In the genomic region with DNA sequence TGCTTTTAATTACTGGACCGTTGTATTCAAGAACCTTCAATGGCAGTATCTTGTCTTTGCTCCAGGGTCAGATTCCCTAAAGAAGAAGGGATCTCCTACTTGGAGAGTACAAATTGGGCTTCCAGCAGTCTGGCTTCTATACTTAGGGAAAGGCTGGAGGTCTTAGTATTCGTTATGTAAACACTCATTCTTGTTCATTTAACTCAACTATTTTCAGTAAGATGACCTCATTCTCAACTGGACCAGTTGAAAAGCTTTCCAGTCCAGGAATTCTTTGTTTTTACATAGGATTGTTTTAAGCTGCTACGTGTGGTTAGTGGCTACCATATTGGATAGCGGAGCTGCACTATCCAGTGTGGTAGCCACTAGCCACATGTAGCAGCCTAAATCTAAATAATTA, we compare ENCODE assay signal across 20 cellular contexts. TPM values are rescaled to one million over a fixed set of nuclear protein-coding genes. Genes with fewer than 3 reads are reported as not detected.
DNase-seq lines count a peak whose midpoint lies in the region; ATAC-seq and TF ChIP-seq lines count a peak whose summit lies in the region.
"Had no signal": no experiment of that assay in that cellular context is flagged by ENCODE, and none has a peak within 500 bp of the region (broad histone marks: within the 10 kb centered on the region; RNA-seq: fewer than 3 reads in every experiment).

No MANE protein-coding gene starts in this region.

- no peak overlapping the region for H4K5ac ChIP-seq in IMR-90 (ENCODE audit: low read depth, low read length)

- H4K91ac ChIP-seq in IMR-90 (ENCODE audit: insufficient read depth, low read depth, low read length) = no peak overlapping the region

- H3K36me3 Mint-ChIP-seq in chondrocyte (ENCODE audit: low read depth) = no peaks in the 10 kb centered on the region
- peaks cover 10% of the 10 kb centered on the region for H3K36me3 Mint-ChIP-seq in nephron (ENCODE audit: low read depth)

- H3K23ac ChIP-seq in IMR-90 (ENCODE audit: low read depth, low read length) = no peak overlapping the region

- H2AFZ ChIP-seq in IMR-90 (replicated peaks; ENCODE audit: low read length, poor library complexity) = no peak overlapping the region

- H3K27me3 Mint-ChIP-seq in chondrocyte (ENCODE audit: low read depth) (no peaks in the 10 kb centered on the region), nephron (ENCODE audit: low read depth) (no peaks in the 10 kb centered on the region)
- H3K27me3 Mint-ChIP-seq: CD8-positive, alpha-beta memory T cell had no signal

- TF ChIP-seq POLR2A in IMR-90 (IDR thresholded peaks at IDR 0.05; ENCODE audit: low read depth, low read length) = no peak

- peak overlapping the region; percentile 42; the same call in 1 of the 2 replicates for H3K4me2 ChIP-seq in IMR-90 (ENCODE audit: low read depth, low read length)

- intact Hi-C loops in IMR-90 (cut with micrococcal nuclease) = no loop called here

- H3K79me1 ChIP-seq in IMR-90 (ENCODE audit: low read depth in 1 of 2, low read length in 2 of 2) = peaks cover 17 to 51% of the 10 kb centered on the region in 2 experiments

- no peak overlapping the region for H3K56ac ChIP-seq in IMR-90 (ENCODE audit: extremely low read depth, insufficient read depth, low read length)

- H2AK9ac ChIP-seq in IMR-90 (replicated peaks; ENCODE audit: low read depth, low read length, poor library complexity) = no peak overlapping the region

- no peak overlapping the region for H2BK120ac ChIP-seq in IMR-90 (ENCODE audit: low read depth, low read length)

- H3K9me3 Mint-ChIP-seq in chondrocyte (ENCODE audit: low read depth) = no peaks in the 10 kb centered on the region
- no peaks in the 10 kb centered on the region for H3K9me3 Mint-ChIP-seq in nephron
- H3K9me3 Mint-ChIP-seq: CD8-positive, alpha-beta memory T cell; H9 had no signal

- H3K4me3 Mint-ChIP-seq in chondrocyte (ENCODE audit: unreplicated experiment) = no peak overlapping the region
- H3K4me3 Mint-ChIP-seq in nephron = peak overlapping the region in 2 of 3 experiments; percentile 13 to 60
- H3K4me3 Mint-ChIP-seq: H9 had no signal

- no peaks in the 10 kb centered on the region; the same call in 1 of the 2 replicates for H3K36me3 ChIP-seq in IMR-90 (ENCODE audit: control insufficient read depth, insufficient read depth, low read length)

- H2AK5ac ChIP-seq in IMR-90 (ENCODE audit: low read depth, low read length) = no peak overlapping the region

- dilution Hi-C loops in IMR-90 (cut with HindIII; ENCODE audit: low sequenced_read_pairs, unreplicated experiment) = no loop called here

- in situ Hi-C loops in IMR-90 (cut with MboI; ENCODE audit: low sequenced_read_pairs) = no loop called here

- H3K4me3 ChIP-seq in IMR-90 (ENCODE audit: insufficient read depth, low read depth, low read length) = no peak overlapping the region

- no peak overlapping the region for H3K14ac ChIP-seq in IMR-90 (replicated peaks; ENCODE audit: low read depth, low read length)

- 100% methylated on average over 1 of the region's 4 CpGs; no CpG with 5 or more reads in 1 of the 2 experiments for WGBS in IMR-90 (ENCODE audit: extremely low coverage in 2 of 2, insufficient read length in 1 of 2), 2 experiments

- H3K27ac Mint-ChIP-seq in chondrocyte (ENCODE audit: unreplicated experiment) = peak overlapping the region; percentile 54
- peak overlapping the region in 1 of 3 experiments; percentile 52 for H3K27ac Mint-ChIP-seq in nephron

- DNase-seq in AG08396 (ENCODE audit: low spot score) = peak; percentile 41
- peak; percentile 72 for DNase-seq in IMR-90
- no peak for DNase-seq in chondrocyte (ENCODE audit: low spot score)
- DNase-seq in NOMO-1 (lab: John Stamatoyannopoulos, UW; ENCODE audit: unreplicated experiment in 2 of 2) = no peak
- no peak for DNase-seq in NCI-H774 (lab: John Stamatoyannopoulos, UW)
- no peak for DNase-seq in kidney glomerular epithelial cell (lab: John Stamatoyannopoulos, UW)
- DNase-seq: 8988T; CD8-positive, alpha-beta memory T cell; DMS53; H9; NCI-H1105 treated with DMSO at 0.1 percent for 48 hours; NCI-H1694; NCI-H2081 treated with DMSO at 0.1 percent for 48 hours; NCI-H446 treated with DMSO at 0.1 percent for 48 hours; NCI-H69; NK-92 treated with Interleukin-12 subunit alpha and Interleukin-12 subunit beta, amount 100 ng/mL, for 24 hours; OCI-M1; Right ventricle myocardium superior had no signal

- no peak for TF ChIP-seq CTCF in IMR-90 (conservative IDR thresholded peaks at IDR 0.05; ENCODE audit: low read depth, low read length)
- no peak for TF ChIP-seq CTCF in chondrocyte (IDR thresholded peaks at IDR 0.05)
- no peak for TF ChIP-seq CTCF in nephron (IDR thresholded peaks at IDR 0.05; ENCODE audit: unreplicated experiment in 3 of 3)

- H3K27ac ChIP-seq in IMR-90 (ENCODE audit: insufficient read depth, low read length) = no peak overlapping the region

- no peak overlapping the region for H4K8ac ChIP-seq in IMR-90 (ENCODE audit: low read depth in 2 of 2, low read length in 2 of 2)

- no peak overlapping the region for H2BK20ac ChIP-seq in IMR-90 (ENCODE audit: low read depth, low read length)

- H2BK15ac ChIP-seq in IMR-90 (ENCODE audit: low read depth, low read length) = no peak overlapping the region

- TF ChIP-seq RAD21 in IMR-90 (IDR thresholded peaks at IDR 0.05; ENCODE audit: low read length) = no peak

- ATAC-seq in IMR-90 (ENCODE audit: low read depth) (peak; percentile 30), HG03196 (IDR thresholded peaks at IDR 0.05; ENCODE audit: unreplicated experiment) (no peak)

- peaks cover 41% of the 10 kb centered on the region for H3K4me1 Mint-ChIP-seq in chondrocyte (ENCODE audit: low read depth)
- peaks cover 14% of the 10 kb centered on the region for H3K4me1 Mint-ChIP-seq in nephron

- no peak overlapping the region for H2BK5ac ChIP-seq in IMR-90 (ENCODE audit: low read depth, low read length, poor library complexity, severe bottlenecking)

- POLR2A ChIA-PET in IMR-90 (lab: Charles Lee; ENCODE audit: unreplicated experiment) = no interaction called here

- H3K9me3 ChIP-seq in IMR-90 (ENCODE audit: control insufficient read depth, insufficient read depth, low read length) = no peaks in the 10 kb centered on the region

- peaks cover 4% of the 10 kb centered on the region for H3K4me1 ChIP-seq in IMR-90 (ENCODE audit: control insufficient read depth, insufficient read depth, low read length)

- 0 out of 2 replicates have a peak, but pooled peaks cover 3% of the 10 kb centered on the region for H3K9me1 ChIP-seq in IMR-90 (ENCODE audit: insufficient read depth, low read length)

- no peak overlapping the region for H3K9ac ChIP-seq in IMR-90 (ENCODE audit: low read depth, low read length)

- H4K20me1 ChIP-seq in IMR-90 (ENCODE audit: insufficient read depth, low read length) = peaks cover 72% of the 10 kb centered on the region

- CTCF ChIA-PET in IMR-90 (lab: Yijun Ruan, JAX) = no interaction called here

- no TSS peak for BruUV-seq in IMR-90 (replicated peaks; lab: Mats Ljungman, UMichigan)

- H3K27me3 ChIP-seq in IMR-90 (ENCODE audit: control insufficient read depth, insufficient read depth, low read length) = no peaks in the 10 kb centered on the region

- no peak overlapping the region for H3K18ac ChIP-seq in IMR-90 (ENCODE audit: low read depth, low read length)

- H3K4ac ChIP-seq in IMR-90 (ENCODE audit: low read depth, low read length) = no peak overlapping the region

TF ChIP-seq in IMR-90, 13 proteins besides CTCF, POLR2A, EP300 and RAD21:
- no peak for TF ChIP-seq MXI1 (IDR thresholded peaks at IDR 0.05; ENCODE audit: borderline replicate concordance, low read depth, low read length)
TF ChIP-seq in IMR-90: peak in this region for 0.

RNA-seq across cellular contexts. Expression of a gene that starts 4.6 kb away (rescaled TPM):
- total RNA-seq in IMR-90 (2012; rRNA removed) (44.4 and 45.5 TPM in 2 replicates), chondrocyte (34.8 to 37.5 TPM (median 36.2 TPM) in 3 replicates)
- 6.2 and 7.4 TPM in 2 replicates for polyA plus RNA-seq in IMR-90 (2012; rRNA removed)
- polyA plus RNA-seq in IMR-90 (2012; cell fraction: cytosol; rRNA removed) = 1.6 and 1.8 TPM in 2 replicates
- polyA plus RNA-seq in IMR-90 (2012; cell fraction: nucleus; rRNA removed; ENCODE audit: low replicate concordance) = 3.2 and 16.0 TPM in 2 replicates

Comparison
In these comparisons a context has a peak if more than half of its experiments do, and no peak if none do; other contexts are left out.
1. DNase-seq: peak in AG08396 (single experiment) and IMR-90 (single experiment); none in chondrocyte (single experiment), NOMO-1 (0 of 2), NCI-H774 (single experiment) and kidney glomerular epithelial cell (single experiment).